In the genomic region with DNA sequence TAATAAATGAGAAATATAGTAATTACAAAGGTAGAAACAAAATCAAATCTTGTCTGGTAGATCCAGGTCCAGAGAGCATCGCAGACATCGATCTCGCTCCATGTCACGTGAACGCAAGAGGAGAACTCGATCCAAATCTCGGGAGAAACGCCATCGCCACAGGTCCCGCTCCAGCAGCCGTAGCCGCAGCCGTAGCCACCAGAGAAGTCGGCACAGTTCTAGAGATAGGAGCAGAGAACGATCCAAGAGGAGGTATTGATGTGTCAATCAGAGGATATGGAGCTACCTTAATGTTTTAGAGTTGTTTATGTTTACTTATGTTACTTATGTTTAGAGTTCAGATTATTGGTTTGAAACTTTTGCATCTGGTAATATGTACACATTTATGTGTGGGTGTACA, we compare ENCODE assay signal across 14 cellular contexts. TPM values are rescaled to one million over a fixed set of nuclear protein-coding genes. Genes with fewer than 3 reads are reported as not detected.
DNase-seq lines count a peak whose midpoint lies in the region; ATAC-seq and TF ChIP-seq lines count a peak whose summit lies in the region.
"Had no signal": no experiment of that assay in that cellular context is flagged by ENCODE, and none has a peak within 500 bp of the region (broad histone marks: within the 10 kb centered on the region; RNA-seq: fewer than 3 reads in every experiment).

No MANE protein-coding gene starts in this region.

- CTCF ChIA-PET in CD8-positive, alpha-beta memory T cell (lab: Charles Lee) = interaction anchor here (1.1 kb wide), 1 partner anchor 17 kb away, joined by 3 read pairs; no protein-coding TSS in a partner anchor

- H3K9me3 Mint-ChIP-seq in activated T-cell treated with anti-CD3 and anti-CD28 coated beads, Interleukin-2, amount 50 U/mL, for 24 hours = no peaks in the 10 kb centered on the region
- no peaks in the 10 kb centered on the region for H3K9me3 Mint-ChIP-seq in endodermal cell
- no peaks in the 10 kb centered on the region for H3K9me3 Mint-ChIP-seq in CD8-positive, alpha-beta memory T cell
- H3K9me3 Mint-ChIP-seq: GM23338 had no signal

- no peaks in the 10 kb centered on the region for H3K27me3 Mint-ChIP-seq in activated T-cell treated with anti-CD3 and anti-CD28 coated beads, Interleukin-2, amount 50 U/mL, for 24 hours
- H3K27me3 Mint-ChIP-seq in T-helper 17 cell (no peaks in the 10 kb centered on the region), endodermal cell (ENCODE audit: insufficient read depth) (no peaks in the 10 kb centered on the region)
- no peaks in the 10 kb centered on the region for H3K27me3 Mint-ChIP-seq in CD8-positive, alpha-beta memory T cell
- H3K27me3 Mint-ChIP-seq: CD4-positive, CD25-positive, alpha-beta regulatory T cell had no signal

- peak overlapping the region; percentile 68 for H3K27ac Mint-ChIP-seq in activated T-cell treated with anti-CD3 and anti-CD28 coated beads, Interleukin-2, amount 50 U/mL, for 24 hours
- H3K27ac Mint-ChIP-seq in T-helper 17 cell (peak overlapping the region; percentile 49), endodermal cell (peak overlapping the region; percentile 79)
- peak overlapping the region in 3 of 8 donors; percentile 25 to 48 (median 46) for H3K27ac Mint-ChIP-seq in CD8-positive, alpha-beta memory T cell
- H3K27ac Mint-ChIP-seq: GM23338 had no signal

- H3K9me3 ChIP-seq in T-helper 17 cell (ENCODE audit: control insufficient read depth, low read length, poor library complexity, severe bottlenecking) = no peaks in the 10 kb centered on the region
- no peaks in the 10 kb centered on the region for H3K9me3 ChIP-seq in endodermal cell (ENCODE audit: control insufficient read depth, low read length)
- H3K9me3 ChIP-seq in thyroid gland = no peaks in the 10 kb centered on the region
- no peaks in the 10 kb centered on the region for H3K9me3 ChIP-seq in CD8-positive, alpha-beta memory T cell (ENCODE audit: low read length)
- H3K9me3 ChIP-seq: BLaER1 treated with 17β-estradiol and CSF1 and Interleukin-3, amounts not matched to agents 10 nM and 100 nM had no signal

- intact Hi-C loops in thyroid gland (cut with DNase I) = loop anchor here (10.0 kb wide), 1 partner anchor 53 kb away; no protein-coding TSS in a partner anchor

- POLR2A ChIA-PET in CD8-positive, alpha-beta memory T cell (lab: Charles Lee) = no interaction called here

- H3K4me1 ChIP-seq in endodermal cell (ENCODE audit: control insufficient read depth, insufficient read depth, low read length) (no peaks in the 10 kb centered on the region), thyroid gland (peaks cover 10 to 26% of the 10 kb centered on the region in 2 donors)
- no peaks in the 10 kb centered on the region for H3K4me1 ChIP-seq in CD8-positive, alpha-beta memory T cell (ENCODE audit: insufficient read depth, low read length)
- H3K4me1 ChIP-seq: BLaER1 treated with 17β-estradiol and CSF1 and Interleukin-3, amounts not matched to agents 10 nM and 100 nM had no signal

- H3K36me3 Mint-ChIP-seq in activated T-cell treated with anti-CD3 and anti-CD28 coated beads, Interleukin-2, amount 50 U/mL, for 24 hours (ENCODE audit: low read depth) = peaks cover 96% of the 10 kb centered on the region
- H3K36me3 Mint-ChIP-seq in T-helper 17 cell (ENCODE audit: low read depth) = peaks cover 18% of the 10 kb centered on the region
- H3K36me3 Mint-ChIP-seq in endodermal cell (ENCODE audit: low read depth) = peaks cover 69% of the 10 kb centered on the region
- peaks cover 0 to 86% (median 21%) of the 10 kb centered on the region in 3 donors for H3K36me3 Mint-ChIP-seq in CD8-positive, alpha-beta memory T cell

- peaks cover 89% of the 10 kb centered on the region for H3K36me3 ChIP-seq in endodermal cell (ENCODE audit: control insufficient read depth, insufficient read depth, low read length)
- peaks cover 30 to 56% of the 10 kb centered on the region in 2 donors for H3K36me3 ChIP-seq in thyroid gland
- H3K36me3 ChIP-seq in CD8-positive, alpha-beta memory T cell (ENCODE audit: insufficient read depth, low read length) = peaks cover 53% of the 10 kb centered on the region

- 96 to 100% methylated on average over 15 of the region's 15 CpGs for WGBS in endodermal cell (ENCODE audit: insufficient coverage in 1 of 2, insufficient read length in 1 of 2), 2 experiments
- WGBS in thyroid gland, 2 donors = 96 to 98% methylated on average over 15 of the region's 15 CpGs

- H3K4me3 ChIP-seq in endodermal cell (ENCODE audit: low read length) = no peak overlapping the region
- H3K4me3 ChIP-seq in thyroid gland (replicated peaks in 1 of 3) = no peak overlapping the region
- H3K4me3 ChIP-seq in CD8-positive, alpha-beta memory T cell (ENCODE audit: low read length) = no peak overlapping the region
- H3K4me3 ChIP-seq: BLaER1 treated with 17β-estradiol and CSF1 and Interleukin-3, amounts not matched to agents 10 nM and 100 nM; GM12878; GM23338 had no signal

- H3K4me1 Mint-ChIP-seq in activated T-cell treated with anti-CD3 and anti-CD28 coated beads, Interleukin-2, amount 50 U/mL, for 24 hours (ENCODE audit: low read depth) = no peaks in the 10 kb centered on the region
- H3K4me1 Mint-ChIP-seq in T-helper 17 cell (peaks cover 17% of the 10 kb centered on the region), endodermal cell (peaks cover 6% of the 10 kb centered on the region)
- H3K4me1 Mint-ChIP-seq in CD8-positive, alpha-beta memory T cell = peaks cover 2 to 5% (median 3%) of the 10 kb centered on the region in 3 donors
- H3K4me1 Mint-ChIP-seq: GM23338 had no signal

- no peak for TF ChIP-seq POLR2A in thyroid gland (IDR thresholded peaks at IDR 0.05)

- no peak overlapping the region for H3K9ac ChIP-seq in endodermal cell (ENCODE audit: extremely low read depth, low read length, poor library complexity, severe bottlenecking)
- H3K9ac ChIP-seq: BLaER1 treated with 17β-estradiol and CSF1 and Interleukin-3, amounts not matched to agents 10 nM and 100 nM had no signal

- ATAC-seq in T-helper 17 cell = no peak
- ATAC-seq: GM12878, GM23338 had no signal

- no peak overlapping the region for H3K27ac ChIP-seq in endodermal cell (ENCODE audit: low read depth, low read length)
- H3K27ac ChIP-seq in thyroid gland = peak overlapping the region in 2 of 3 donors; percentile 4 to 66
- H3K27ac ChIP-seq in CD8-positive, alpha-beta memory T cell (ENCODE audit: low read depth, low read length) = no peak overlapping the region
- H3K27ac ChIP-seq: BLaER1 treated with 17β-estradiol and CSF1 and Interleukin-3, amounts not matched to agents 10 nM and 100 nM had no signal

- no peak for DNase-seq in activated T-cell treated with anti-CD3 and anti-CD28 coated beads, Interleukin-2, amount 50 U/mL, for 24 hours
- DNase-seq in activated T-cell treated with anti-CD3 and anti-CD28 coated beads for 4 hours (no peak), T-helper 17 cell (no peak), endodermal cell (no peak), thyroid gland (no peak), NCI-H345 treated with DMSO at 0.1 percent for 48 hours (lab: John Stamatoyannopoulos, UW; ENCODE audit: unreplicated experiment) (no peak)
- DNase-seq in CD8-positive, alpha-beta memory T cell = no peak
- DNase-seq: ACHN; CD4-positive, CD25-positive, alpha-beta regulatory T cell; DMS79; H7 had no signal

- H3K27me3 ChIP-seq in endodermal cell (ENCODE audit: control insufficient read depth, insufficient read depth, low read length, poor library complexity, severe bottlenecking) (no peaks in the 10 kb centered on the region), thyroid gland (no peaks in the 10 kb centered on the region)
- no peaks in the 10 kb centered on the region for H3K27me3 ChIP-seq in CD8-positive, alpha-beta memory T cell (ENCODE audit: insufficient read depth, low read length, poor library complexity, severe bottlenecking)
- H3K27me3 ChIP-seq: BLaER1 treated with 17β-estradiol and CSF1 and Interleukin-3, amounts not matched to agents 10 nM and 100 nM had no signal

- H3K4me3 Mint-ChIP-seq in activated T-cell treated with anti-CD3 and anti-CD28 coated beads, Interleukin-2, amount 50 U/mL, for 24 hours = no peak overlapping the region
- H3K4me3 Mint-ChIP-seq in T-helper 17 cell = peak overlapping the region; percentile 49
- H3K4me3 Mint-ChIP-seq in endodermal cell = no peak overlapping the region
- no peak overlapping the region for H3K4me3 Mint-ChIP-seq in CD8-positive, alpha-beta memory T cell
- H3K4me3 Mint-ChIP-seq: CD4-positive, CD25-positive, alpha-beta regulatory T cell; GM23338 had no signal

- no peak for TF ChIP-seq CTCF in endodermal cell (conservative IDR thresholded peaks at IDR 0.05)
- no peak for TF ChIP-seq CTCF in thyroid gland (IDR thresholded peaks at IDR 0.05)

RNA-seq across cellular contexts. Expression of gene LUC7L2, which starts 57.8 kb away (rescaled TPM):
- total RNA-seq in T-helper 17 cell (100 to 1,000 TPM; 187 to 190 TPM), endodermal cell (10 to 100 TPM; 71.0 to 76.0 TPM), thyroid gland (100 to 1,000 TPM; 125 to 179 (median 145) TPM)
- polyA plus RNA-seq in endodermal cell (2013, experiment 1 of 2) = 74.0 TPM
- polyA plus RNA-seq in endodermal cell (2013, experiment 2 of 2) = 62.3 TPM
- total RNA-seq in CD8-positive, alpha-beta memory T cell = 100 to 1,000 TPM; 150 to 164 TPM
- polyA plus RNA-seq in CD8-positive, alpha-beta memory T cell = 72.0 TPM

Comparison
In these comparisons a context has a peak if more than half of its experiments do, and no peak if none do; other contexts are left out.
1. H3K27ac ChIP-seq: peak in thyroid gland (2 of 3); none in endodermal cell (single experiment) and CD8-positive, alpha-beta memory T cell (single experiment).